Comparison of ENCODE assay signal across 8 cellular contexts in the genomic region with DNA sequence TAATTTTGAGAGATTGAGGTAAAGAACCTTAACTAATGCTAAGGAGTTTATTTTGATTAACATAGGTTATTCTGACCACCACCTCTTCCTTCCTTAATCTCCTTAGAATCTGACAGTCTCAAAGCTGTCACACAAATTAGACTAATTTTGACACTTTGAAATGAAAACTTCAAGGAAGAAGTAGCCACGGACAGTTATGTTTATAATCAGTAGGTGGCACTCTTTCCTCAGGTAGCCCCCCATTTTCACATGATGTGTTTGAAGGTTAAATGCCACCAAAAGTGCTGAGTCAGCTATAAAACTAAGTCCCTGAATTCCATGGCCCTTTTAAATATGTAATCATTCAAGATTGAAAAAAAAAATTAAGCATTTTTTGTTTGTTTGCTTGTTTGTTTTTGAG. TPM values are rescaled to one million over a fixed set of nuclear protein-coding genes. Genes with fewer than 3 reads are reported as not detected.
DNase-seq lines count a peak whose midpoint lies in the region; ATAC-seq and TF ChIP-seq lines count a peak whose summit lies in the region.

No MANE protein-coding gene starts in this region.

- H3K27me3 Mint-ChIP-seq in T-helper 17 cell: no peaks in the 10 kb centered on the region

- no peaks in the 10 kb centered on the region for H3K9me3 ChIP-seq in BE2C
- H3K9me3 ChIP-seq in effector memory CD4-positive, alpha-beta T cell (ENCODE audit: control insufficient read depth, low read length): no peaks in the 10 kb centered on the region
- H3K9me3 ChIP-seq in T-helper 17 cell (ENCODE audit: control insufficient read depth, low read length, poor library complexity, severe bottlenecking): no peaks in the 10 kb centered on the region

- DNase-seq in BE2C (no peak), NCI-H226 (peak; percentile 9), fibroblast of villous mesenchyme (ENCODE audit: low read depth) (peak; percentile 23), DMS79 treated with DMSO at 0.1 percent for 48 hours (lab: John Stamatoyannopoulos, UW) (no peak), T-helper 17 cell (no peak), T-helper 1 cell (no peak)
- no peak for DNase-seq in effector memory CD4-positive, alpha-beta T cell

- H3K27me3 ChIP-seq in BE2C: no peaks in the 10 kb centered on the region
- H3K27me3 ChIP-seq in effector memory CD4-positive, alpha-beta T cell (replicated peaks; ENCODE audit: control insufficient read depth, insufficient read depth, low read length, poor library complexity, severe bottlenecking): no peaks in the 10 kb centered on the region

- H3K4me3 ChIP-seq in BE2C (ENCODE audit: low read depth, low read length) (no peak overlapping the region), fibroblast of villous mesenchyme (ENCODE audit: low read depth, low read length) (no peak overlapping the region)
- no peak overlapping the region for H3K4me3 ChIP-seq in effector memory CD4-positive, alpha-beta T cell (ENCODE audit: insufficient read depth, low read depth, low read length, poor library complexity, severe bottlenecking)

- H3K36me3 ChIP-seq in BE2C: peaks cover 32% of the 10 kb centered on the region
- H3K36me3 ChIP-seq in effector memory CD4-positive, alpha-beta T cell (ENCODE audit: control insufficient read depth, insufficient read depth, low read length): peaks cover 16% of the 10 kb centered on the region

- no peaks in the 10 kb centered on the region; the same call in 1 of the 2 replicates for H3K4me1 ChIP-seq in BE2C
- H3K4me1 ChIP-seq in effector memory CD4-positive, alpha-beta T cell (ENCODE audit: control insufficient read depth, insufficient read depth, low read length, poor library complexity, severe bottlenecking): no peaks in the 10 kb centered on the region

- TF ChIP-seq CTCF in BE2C (IDR thresholded peaks at IDR 0.05; ENCODE audit: low read depth, low read length) (peak; percentile 69), fibroblast of villous mesenchyme (IDR thresholded peaks at IDR 0.05; ENCODE audit: insufficient read depth, low read depth, low read length) (peak; percentile 35)

- H3K27ac Mint-ChIP-seq in T-helper 17 cell: no peak overlapping the region

- H3K36me3 Mint-ChIP-seq in T-helper 17 cell (ENCODE audit: low read depth): peaks cover 3% of the 10 kb centered on the region

- H3K27ac ChIP-seq in effector memory CD4-positive, alpha-beta T cell (ENCODE audit: insufficient read depth, low read length, poor library complexity, severe bottlenecking): no peak overlapping the region

- no peak overlapping the region for H3K4me3 Mint-ChIP-seq in T-helper 17 cell

- H3K4me1 Mint-ChIP-seq in T-helper 17 cell: peaks cover 2% of the 10 kb centered on the region

- peak; percentile 79 for ATAC-seq in GM18511 (IDR thresholded peaks at IDR 0.05; ENCODE audit: unreplicated experiment)
- no peak for ATAC-seq in T-helper 17 cell

RNA-seq across cellular contexts. Expression of gene TMEM33, which starts 22.4 kb away (rescaled TPM):
- polyA plus RNA-seq in BE2C (2012; ENCODE audit: insufficient read depth, insufficient read length, low read depth): 59.0 TPM
- total RNA-seq in fibroblast of villous mesenchyme (48.3 and 58.7 TPM in 2 replicates), T-helper 17 cell (10 to 100 TPM; 26.1 to 29.5 TPM)

RNA-seq across cellular contexts. Expression of gene DCAF4L1, which starts 23.9 kb away (rescaled TPM):
- polyA plus RNA-seq in BE2C (2012; ENCODE audit: insufficient read depth, insufficient read length, low read depth): 1.9 TPM
- total RNA-seq in fibroblast of villous mesenchyme: under 0.01 TPM in 2 replicates
- under 1 TPM; 0.10 to 0.25 TPM for total RNA-seq in T-helper 17 cell

RNA-seq across cellular contexts. Expression of gene SLC30A9, which starts 32.7 kb away (rescaled TPM):
- 39.5 TPM for polyA plus RNA-seq in BE2C (2012; ENCODE audit: insufficient read depth, insufficient read length, low read depth)
- total RNA-seq in fibroblast of villous mesenchyme (72.5 and 85.9 TPM in 2 replicates), T-helper 17 cell (10 to 100 TPM; 23.8 to 25.8 TPM)

Comparison
In these comparisons a context has a peak if more than half of its experiments do, and no peak if none do; other contexts are left out.
1. DNase-seq: peak in NCI-H226 (single experiment) and fibroblast of villous mesenchyme (single experiment); none in BE2C (single experiment), effector memory CD4-positive, alpha-beta T cell (0 of 3), DMS79 treated with DMSO at 0.1 percent for 48 hours (single experiment), T-helper 17 cell (0 of 3) and T-helper 1 cell (0 of 5).